In the genomic region with DNA sequence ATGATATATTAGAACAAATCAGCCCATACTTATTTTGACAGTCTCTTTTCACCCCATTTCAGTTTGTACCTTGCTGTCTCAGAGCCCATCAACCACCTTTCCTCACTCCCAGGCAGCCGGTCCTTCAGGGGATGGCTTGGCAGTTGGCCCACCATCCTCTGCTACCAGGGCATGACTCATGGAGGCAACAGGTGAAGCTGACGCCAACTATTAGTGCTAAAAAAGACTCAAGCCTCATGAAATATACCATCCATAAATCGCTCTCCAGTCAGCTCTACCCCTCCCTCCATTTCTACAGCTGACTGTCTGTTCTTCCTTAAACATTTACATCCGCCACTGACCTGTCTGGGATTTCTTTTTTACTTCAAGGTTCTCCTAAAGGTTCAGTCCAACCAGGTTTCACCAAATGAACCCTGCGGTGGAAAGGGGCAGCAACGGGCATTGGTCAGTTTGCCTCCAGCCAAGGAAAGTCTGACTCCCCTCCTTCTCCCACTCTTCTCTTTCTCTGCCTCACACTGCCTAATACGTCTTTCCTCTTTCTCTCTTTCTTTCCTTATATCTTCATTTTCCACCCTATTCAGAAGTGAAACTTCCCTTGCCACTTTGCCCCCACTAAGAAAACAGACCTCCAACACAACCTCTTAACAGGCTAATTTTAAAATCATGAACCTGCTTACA, we compare ENCODE assay signal across 12 cellular contexts.
DNase-seq lines count a peak whose midpoint lies in the region; ATAC-seq and TF ChIP-seq lines count a peak whose summit lies in the region.
"Had no signal": no experiment of that assay in that cellular context is flagged by ENCODE, and none has a peak within 500 bp of the region (broad histone marks: within the 10 kb centered on the region; RNA-seq: fewer than 3 reads in every experiment).

No MANE protein-coding gene starts in this region.

- H3K36me3 ChIP-seq in Caco-2 (ENCODE audit: control insufficient read depth, insufficient read depth, low read length) = no peaks in the 10 kb centered on the region
- no peaks in the 10 kb centered on the region for H3K36me3 ChIP-seq in muscle layer of colon (ENCODE audit: insufficient read depth, low read length)

- H3K9ac ChIP-seq in muscle layer of colon (ENCODE audit: low read length) = no peak overlapping the region

- H3K4me1 Mint-ChIP-seq in Caco-2 (ENCODE audit: low read depth, unreplicated experiment) = peaks cover 51% of the 10 kb centered on the region
- peaks cover 54% of the 10 kb centered on the region for H3K4me1 Mint-ChIP-seq in activated T-helper 17 cell treated with anti-CD3 and anti-CD28 coated beads, Interleukin-2, amount 50 U/mL, for 72 hours

- peak overlapping the region; percentile 49 for H3K27ac Mint-ChIP-seq in Caco-2 (ENCODE audit: unreplicated experiment)
- peak overlapping the region; percentile 91 for H3K27ac Mint-ChIP-seq in activated T-helper 17 cell treated with anti-CD3 and anti-CD28 coated beads, Interleukin-2, amount 50 U/mL, for 72 hours
- H3K27ac Mint-ChIP-seq: progenitor cell of endocrine pancreas had no signal

- intact Hi-C loops in Caco-2 (cut with micrococcal nuclease; ENCODE audit: unreplicated experiment) = loop anchor here (5.0 kb wide), 1 partner anchor 135 kb away; no protein-coding TSS in a partner anchor

- H3K9me3 Mint-ChIP-seq in Caco-2 (ENCODE audit: unreplicated experiment) = no peaks in the 10 kb centered on the region
- no peaks in the 10 kb centered on the region for H3K9me3 Mint-ChIP-seq in activated T-helper 17 cell treated with anti-CD3 and anti-CD28 coated beads, Interleukin-2, amount 50 U/mL, for 72 hours

- peak overlapping the region; percentile 50 for H3K27ac ChIP-seq in muscle layer of colon (ENCODE audit: low read depth, low read length)

- H3K27me3 Mint-ChIP-seq in Caco-2 (ENCODE audit: insufficient read depth, unreplicated experiment) = no peaks in the 10 kb centered on the region
- H3K27me3 Mint-ChIP-seq in activated T-helper 17 cell treated with anti-CD3 and anti-CD28 coated beads, Interleukin-2, amount 50 U/mL, for 72 hours = no peaks in the 10 kb centered on the region
- H3K27me3 Mint-ChIP-seq: progenitor cell of endocrine pancreas had no signal

- H3K9me3 ChIP-seq in Caco-2 = no peaks in the 10 kb centered on the region
- no peaks in the 10 kb centered on the region for H3K9me3 ChIP-seq in muscle layer of colon (ENCODE audit: low read length)

- ATAC-seq in activated T-helper 17 cell treated with anti-CD3 and anti-CD28 coated beads, Interleukin-2, amount 50 U/mL, for 72 hours (replicated peaks) = no peak
- ATAC-seq in GM18498 (IDR thresholded peaks at IDR 0.05; ENCODE audit: unreplicated experiment) = no peak
- no peak for ATAC-seq in GM18868 (IDR thresholded peaks at IDR 0.05; ENCODE audit: unreplicated experiment)

- no peak for TF ChIP-seq CTCF in Caco-2 (IDR thresholded peaks at IDR 0.05; ENCODE audit: insufficient read depth in 1 of 2, low read depth in 1 of 2, low read length in 1 of 2, severe bottlenecking in 1 of 2, unreplicated experiment in 1 of 2)

- H3K4me1 ChIP-seq in Caco-2 = peaks cover 44% of the 10 kb centered on the region
- H3K4me1 ChIP-seq in muscle layer of colon (ENCODE audit: insufficient read depth, low read length) = peaks cover 41% of the 10 kb centered on the region

- no peaks in the 10 kb centered on the region for H3K27me3 ChIP-seq in Caco-2 (replicated peaks; ENCODE audit: control insufficient read depth, insufficient read depth, low read length)
- H3K27me3 ChIP-seq in muscle layer of colon (ENCODE audit: control insufficient read depth in 1 of 2, insufficient read depth in 2 of 2, low read length in 2 of 2) = no peaks in the 10 kb centered on the region

- H3K4me3 ChIP-seq in Caco-2 (ENCODE audit: low read depth, low read length) (no peak overlapping the region), muscle layer of colon (ENCODE audit: low read depth in 1 of 2, low read length in 2 of 2) (no peak overlapping the region)

- DNase-seq in Caco-2 (no peak), HEK293T (ENCODE audit: extremely low spot score) (peak; percentile 25), NCI-H1436 (lab: John Stamatoyannopoulos, UW) (no peak)
- DNase-seq in stimulated activated CD4-positive, alpha-beta T cell treated with anti-CD3 and anti-CD28 coated beads, Interleukin-2, amount 100 ng/mL, for 24 hours = no peak
- DNase-seq: activated CD4-positive, CD25-positive, alpha-beta regulatory T cell treated with anti-CD3 and anti-CD28 coated beads, Interleukin-2, amount 50 U/mL, for 72 hours; aorta; islet precursor cell had no signal

- peak overlapping the region; percentile 7 for H3K4me3 Mint-ChIP-seq in Caco-2 (ENCODE audit: unreplicated experiment)
- H3K4me3 Mint-ChIP-seq in activated T-helper 17 cell treated with anti-CD3 and anti-CD28 coated beads, Interleukin-2, amount 50 U/mL, for 72 hours = peak overlapping the region; percentile 72

- H3K36me3 Mint-ChIP-seq in Caco-2 (ENCODE audit: insufficient read depth, unreplicated experiment) = peaks cover 97% of the 10 kb centered on the region
- peaks cover 100% of the 10 kb centered on the region for H3K36me3 Mint-ChIP-seq in activated T-helper 17 cell treated with anti-CD3 and anti-CD28 coated beads, Interleukin-2, amount 50 U/mL, for 72 hours (ENCODE audit: low read depth)

- CTCF ChIA-PET in Caco-2 (lab: Charles Lee) (no interaction called here), HEK293T (lab: Yijun Ruan, JAX) (interaction anchor here (1.0 to 2.3 kb wide), 2 partner anchors 13 to 130 kb away, joined by 3 to 10 read pairs; no protein-coding TSS in a partner anchor)

- no TSS peak for BruUV-seq in Caco-2 (replicated peaks; lab: Mats Ljungman, UMichigan)

- POLR2A ChIA-PET in Caco-2 (lab: Charles Lee) = no interaction called here
- POLR2A ChIA-PET in HEK293T (lab: Yijun Ruan, JAX) = interaction anchor here (0.7 to 1.7 kb wide), 3 partner anchors 15 to 135 kb away, joined by 3 to 6 read pairs (median 4); no protein-coding TSS in a partner anchor

TF ChIP-seq in HEK293T, 16 proteins besides CTCF, POLR2A, EP300 and RAD21:
- TF ChIP-seq, protein P1, sequence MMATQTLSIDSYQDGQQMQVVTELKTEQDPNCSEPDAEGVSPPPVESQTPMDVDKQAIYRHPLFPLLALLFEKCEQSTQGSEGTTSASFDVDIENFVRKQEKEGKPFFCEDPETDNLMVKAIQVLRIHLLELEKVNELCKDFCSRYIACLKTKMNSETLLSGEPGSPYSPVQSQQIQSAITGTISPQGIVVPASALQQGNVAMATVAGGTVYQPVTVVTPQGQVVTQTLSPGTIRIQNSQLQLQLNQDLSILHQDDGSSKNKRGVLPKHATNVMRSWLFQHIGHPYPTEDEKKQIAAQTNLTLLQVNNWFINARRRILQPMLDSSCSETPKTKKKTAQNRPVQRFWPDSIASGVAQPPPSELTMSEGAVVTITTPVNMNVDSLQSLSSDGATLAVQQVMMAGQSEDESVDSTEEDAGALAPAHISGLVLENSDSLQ (IDR thresholded peaks at IDR 0.05) = no peak; the same call in 1 of the 2 replicates
- TF ChIP-seq ELF4 (IDR thresholded peaks at IDR 0.05) (no peak), L3MBTL2 (conservative IDR thresholded peaks at IDR 0.05) (no peak), ZNF384 (IDR thresholded peaks at IDR 0.05) (no peak), SP1 (IDR thresholded peaks at IDR 0.05) (no peak), FOXK2 (IDR thresholded peaks at IDR 0.05) (no peak), FOXM1 (IDR thresholded peaks at IDR 0.05; ENCODE audit: borderline replicate concordance) (no peak), FOXA1 (IDR thresholded peaks at IDR 0.05) (no peak), NFRKB (IDR thresholded peaks at IDR 0.05) (no peak), ARNT (IDR thresholded peaks at IDR 0.05) (no peak), CTBP1 (IDR thresholded peaks at IDR 0.05; ENCODE audit: borderline replicate concordance) (no peak), LEF1 (IDR thresholded peaks at IDR 0.05; ENCODE audit: borderline replicate concordance) (no peak), TARDBP (IDR thresholded peaks at IDR 0.05) (no peak), SUZ12 (IDR thresholded peaks at IDR 0.05) (no peak), HDGF (IDR thresholded peaks at IDR 0.05; ENCODE audit: borderline replicate concordance) (no peak), BHLHE40 (IDR thresholded peaks at IDR 0.05; ENCODE audit: borderline replicate concordance) (no peak)
TF ChIP-seq in HEK293T: peak in this region for 0.
